ENCODE assay signal across 1 cellular context in the genomic region with DNA sequence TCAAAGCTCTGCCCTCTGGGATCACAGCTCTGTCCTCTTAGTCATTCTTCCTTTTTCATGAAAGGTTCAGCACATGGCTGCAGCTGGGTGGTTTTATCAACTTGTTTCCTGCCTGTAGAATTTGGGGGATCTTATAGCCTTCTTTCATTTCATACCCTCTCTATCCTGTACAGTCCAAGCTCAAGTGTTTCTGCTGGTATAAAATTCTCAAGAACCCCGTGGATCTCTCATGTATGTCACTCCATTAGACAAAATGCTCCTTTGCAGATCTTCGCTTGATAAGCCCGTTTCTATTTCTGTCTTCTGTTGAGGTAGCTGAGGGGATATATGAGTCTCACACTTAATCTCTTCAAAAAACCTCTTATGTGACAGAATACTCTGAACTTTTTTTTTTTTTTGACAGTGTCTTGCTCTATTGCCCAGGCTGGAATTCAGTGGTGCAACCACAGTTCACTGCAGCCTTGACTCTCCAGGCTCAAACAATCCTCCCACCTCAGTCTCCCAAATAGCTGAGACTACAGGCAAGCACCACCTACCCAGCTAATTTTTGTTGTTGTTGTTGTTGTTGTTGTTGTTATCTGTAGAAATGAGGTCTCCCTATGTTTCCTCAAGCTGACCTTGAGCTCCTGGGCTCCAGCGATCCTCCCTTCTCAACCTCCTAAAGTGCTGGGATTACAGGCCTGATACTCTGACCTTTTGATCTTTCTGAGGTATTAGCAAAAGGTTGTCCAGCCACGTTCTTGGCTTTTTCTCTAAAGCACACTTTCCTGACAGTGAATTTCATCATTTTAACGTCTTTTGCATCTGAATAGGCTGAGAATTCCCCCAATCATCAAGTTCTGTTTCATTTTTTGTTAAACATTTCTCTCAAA.
TF ChIP-seq lines count a peak whose summit lies in the region.

No MANE protein-coding gene starts in this region.

TF ChIP-seq in SK-N-SH treated with all-trans-retinoic acid at 6 μM for 48 hours, 23 proteins besides CTCF, POLR2A, EP300 and RAD21:
- no peak for TF ChIP-seq PPARA (CRISPR knock-in tag; IDR thresholded peaks at IDR 0.05; ENCODE audit: borderline replicate concordance)
- no peak for TF ChIP-seq CREB5 (CRISPR knock-in tag; IDR thresholded peaks at IDR 0.05; ENCODE audit: low read depth)
- TF ChIP-seq PATZ1 (CRISPR knock-in tag; IDR thresholded peaks at IDR 0.05; ENCODE audit: borderline replicate concordance) = no peak
- TF ChIP-seq TSHZ2 (CRISPR knock-in tag; IDR thresholded peaks at IDR 0.05) = no peak
- no peak for TF ChIP-seq ESRRG (CRISPR knock-in tag; IDR thresholded peaks at IDR 0.05)
- no peak for TF ChIP-seq BACH2 (CRISPR knock-in tag; IDR thresholded peaks at IDR 0.05; ENCODE audit: borderline replicate concordance)
- TF ChIP-seq ISL1 (CRISPR knock-in tag; IDR thresholded peaks at IDR 0.05) = no peak
- no peak for TF ChIP-seq ZFP30 (CRISPR knock-in tag; IDR thresholded peaks at IDR 0.05)
- no peak for TF ChIP-seq ARNTL (CRISPR knock-in tag; IDR thresholded peaks at IDR 0.05; ENCODE audit: borderline replicate concordance, low read depth)
- TF ChIP-seq ZC3H10 (CRISPR knock-in tag; IDR thresholded peaks at IDR 0.05) = no peak
- TF ChIP-seq OSR1 (CRISPR knock-in tag; IDR thresholded peaks at IDR 0.05) = no peak
- no peak for TF ChIP-seq RARB (CRISPR knock-in tag; IDR thresholded peaks at IDR 0.05)
- TF ChIP-seq TOX (CRISPR knock-in tag; IDR thresholded peaks at IDR 0.05; ENCODE audit: borderline replicate concordance) = no peak
- TF ChIP-seq ZNF565 (CRISPR knock-in tag; conservative IDR thresholded peaks at IDR 0.05; ENCODE audit: low read depth) = no peak
- TF ChIP-seq, protein P1, sequence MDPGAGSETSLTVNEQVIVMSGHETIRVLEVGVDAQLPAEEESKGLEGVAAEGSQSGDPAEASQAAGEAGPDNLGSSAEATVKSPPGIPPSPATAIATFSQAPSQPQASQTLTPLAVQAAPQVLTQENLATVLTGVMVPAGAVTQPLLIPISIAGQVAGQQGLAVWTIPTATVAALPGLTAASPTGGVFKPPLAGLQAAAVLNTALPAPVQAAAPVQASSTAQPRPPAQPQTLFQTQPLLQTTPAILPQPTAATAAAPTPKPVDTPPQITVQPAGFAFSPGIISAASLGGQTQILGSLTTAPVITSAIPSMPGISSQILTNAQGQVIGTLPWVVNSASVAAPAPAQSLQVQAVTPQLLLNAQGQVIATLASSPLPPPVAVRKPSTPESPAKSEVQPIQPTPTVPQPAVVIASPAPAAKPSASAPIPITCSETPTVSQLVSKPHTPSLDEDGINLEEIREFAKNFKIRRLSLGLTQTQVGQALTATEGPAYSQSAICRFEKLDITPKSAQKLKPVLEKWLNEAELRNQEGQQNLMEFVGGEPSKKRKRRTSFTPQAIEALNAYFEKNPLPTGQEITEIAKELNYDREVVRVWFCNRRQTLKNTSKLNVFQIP (CRISPR knock-in tag; IDR thresholded peaks at IDR 0.05; ENCODE audit: borderline replicate concordance, low read depth) = no peak
- TF ChIP-seq, protein P2, sequence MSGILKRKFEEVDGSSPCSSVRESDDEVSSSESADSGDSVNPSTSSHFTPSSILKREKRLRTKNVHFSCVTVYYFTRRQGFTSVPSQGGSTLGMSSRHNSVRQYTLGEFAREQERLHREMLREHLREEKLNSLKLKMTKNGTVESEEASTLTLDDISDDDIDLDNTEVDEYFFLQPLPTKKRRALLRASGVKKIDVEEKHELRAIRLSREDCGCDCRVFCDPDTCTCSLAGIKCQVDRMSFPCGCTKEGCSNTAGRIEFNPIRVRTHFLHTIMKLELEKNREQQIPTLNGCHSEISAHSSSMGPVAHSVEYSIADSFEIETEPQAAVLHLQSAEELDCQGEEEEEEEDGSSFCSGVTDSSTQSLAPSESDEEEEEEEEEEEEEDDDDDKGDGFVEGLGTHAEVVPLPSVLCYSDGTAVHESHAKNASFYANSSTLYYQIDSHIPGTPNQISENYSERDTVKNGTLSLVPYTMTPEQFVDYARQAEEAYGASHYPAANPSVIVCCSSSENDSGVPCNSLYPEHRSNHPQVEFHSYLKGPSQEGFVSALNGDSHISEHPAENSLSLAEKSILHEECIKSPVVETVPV (CRISPR knock-in tag; IDR thresholded peaks at IDR 0.05) = no peak
- no peak for TF ChIP-seq SNAI2 (CRISPR knock-in tag; IDR thresholded peaks at IDR 0.05)
- no peak for TF ChIP-seq CSDC2 (CRISPR knock-in tag; IDR thresholded peaks at IDR 0.05)
- TF ChIP-seq ZNF8 (CRISPR knock-in tag; IDR thresholded peaks at IDR 0.05) = no peak
- no peak for TF ChIP-seq ZFP3 (CRISPR knock-in tag; IDR thresholded peaks at IDR 0.05)
